18 cellular contexts compared by ENCODE assay signal in genomic region chr18:28030458-28030857, GRCh38.
A peak's percentile ranks its signal among the peaks of the same experiment; 100 is the strongest.
DNase-seq lines count a peak whose midpoint lies in the region; ATAC-seq and TF ChIP-seq lines count a peak whose summit lies in the region.
"Had no signal": no experiment of that assay in that cellular context is flagged by ENCODE, and none has a peak within 500 bp of the region (broad histone marks: within the 10 kb centered on the region; RNA-seq: fewer than 3 reads in every experiment).

No MANE protein-coding gene starts in this region.

- H3K4me1 Mint-ChIP-seq in activated naive CD4-positive, alpha-beta T cell treated with anti-CD3 and anti-CD28 coated beads, Interleukin-2, amount 50 U/mL, for 24 hours, result no peaks in the 10 kb centered on the region
- H3K4me1 Mint-ChIP-seq in endodermal cell, result peaks cover 39% of the 10 kb centered on the region
- H3K4me1 Mint-ChIP-seq: CD4-positive, CD25-positive, alpha-beta regulatory T cell; CD8-positive, alpha-beta memory T cell had no signal

- H3K4me1 ChIP-seq in right atrium auricular region, result no peaks in the 10 kb centered on the region
- H3K4me1 ChIP-seq in endodermal cell (ENCODE audit: control insufficient read depth, insufficient read depth, low read length), result no peaks in the 10 kb centered on the region
- H3K4me1 ChIP-seq: BE2C had no signal

- H3K36me3 Mint-ChIP-seq in activated naive CD4-positive, alpha-beta T cell treated with anti-CD3 and anti-CD28 coated beads, Interleukin-2, amount 50 U/mL, for 24 hours, result no peaks in the 10 kb centered on the region
- peaks cover 17% of the 10 kb centered on the region for H3K36me3 Mint-ChIP-seq in endodermal cell (ENCODE audit: low read depth)
- H3K36me3 Mint-ChIP-seq: CD4-positive, CD25-positive, alpha-beta regulatory T cell; CD8-positive, alpha-beta memory T cell had no signal

- intact Hi-C loops in left ventricle myocardium superior (cut with micrococcal nuclease), result no loop called here

- H3K27me3 ChIP-seq in right atrium auricular region (no peaks in the 10 kb centered on the region), endodermal cell (ENCODE audit: control insufficient read depth, insufficient read depth, low read length, poor library complexity, severe bottlenecking) (no peaks in the 10 kb centered on the region)
- H3K27me3 ChIP-seq: BE2C had no signal

- 100% methylated on average over 1 of the region's 1 CpG; no CpG with 5 or more reads in 1 of the 2 experiments for WGBS in endodermal cell (ENCODE audit: insufficient coverage in 1 of 2, insufficient read length in 1 of 2), 2 experiments

- DNase-seq in activated naive CD4-positive, alpha-beta T cell treated with Interleukin-2 at 50 U/mL for 16 hours, result no peak
- no peak for DNase-seq in left ventricle myocardium superior
- no peak for DNase-seq in right atrium auricular region (ENCODE audit: low spot score)
- DNase-seq in endodermal cell, result no peak
- DNase-seq in DMS79 treated with DMSO at 0.1 percent for 48 hours (lab: John Stamatoyannopoulos, UW), result no peak
- DNase-seq in NOMO-1 treated with DMSO at 0.1 percent for 48 hours (lab: John Stamatoyannopoulos, UW; ENCODE audit: unreplicated experiment), result no peak
- DNase-seq: ACHN; BE2C; C1 segment of cervical spinal cord; CD4-positive, CD25-positive, alpha-beta regulatory T cell; CD8-positive, alpha-beta memory T cell; COR-L47; DMS 273 treated with DMSO at 0.1 percent for 48 hours; DMS79; GF-D8; HCEC 1CT had no signal

- H3K9ac ChIP-seq in endodermal cell (ENCODE audit: extremely low read depth, low read length, poor library complexity, severe bottlenecking), result no peak overlapping the region

- H3K4me3 ChIP-seq in right atrium auricular region (no peak overlapping the region), endodermal cell (ENCODE audit: low read length) (no peak overlapping the region)
- H3K4me3 ChIP-seq: GM23338 had no signal

- ATAC-seq in left ventricle myocardium superior, result peak; percentile 72
- ATAC-seq: GM23338 had no signal

- TF ChIP-seq CTCF in right atrium auricular region (IDR thresholded peaks at IDR 0.05) (no peak), endodermal cell (conservative IDR thresholded peaks at IDR 0.05) (no peak)

- H3K36me3 ChIP-seq in right atrium auricular region (no peaks in the 10 kb centered on the region), endodermal cell (ENCODE audit: control insufficient read depth, insufficient read depth, low read length) (peaks cover 63% of the 10 kb centered on the region)
- H3K36me3 ChIP-seq: BE2C had no signal

- H3K4me3 Mint-ChIP-seq in activated naive CD4-positive, alpha-beta T cell treated with anti-CD3 and anti-CD28 coated beads, Interleukin-2, amount 50 U/mL, for 24 hours, result no peak overlapping the region
- no peak overlapping the region for H3K4me3 Mint-ChIP-seq in endodermal cell
- H3K4me3 Mint-ChIP-seq: CD4-positive, CD25-positive, alpha-beta regulatory T cell; CD8-positive, alpha-beta memory T cell; GM23338 had no signal

- H3K27ac Mint-ChIP-seq in activated naive CD4-positive, alpha-beta T cell treated with anti-CD3 and anti-CD28 coated beads, Interleukin-2, amount 50 U/mL, for 24 hours, result peak overlapping the region; percentile 48
- H3K27ac Mint-ChIP-seq in endodermal cell, result peak overlapping the region; percentile 74
- H3K27ac Mint-ChIP-seq: CD8-positive, alpha-beta memory T cell; GM23338 had no signal

- peaks cover 6% of the 10 kb centered on the region for H3K9me3 Mint-ChIP-seq in activated naive CD4-positive, alpha-beta T cell treated with anti-CD3 and anti-CD28 coated beads, Interleukin-2, amount 50 U/mL, for 24 hours
- no peaks in the 10 kb centered on the region for H3K9me3 Mint-ChIP-seq in endodermal cell
- H3K9me3 Mint-ChIP-seq: GM23338 had no signal

- no peak overlapping the region for H3K27ac ChIP-seq in right atrium auricular region
- no peak overlapping the region for H3K27ac ChIP-seq in endodermal cell (ENCODE audit: low read depth, low read length)

- H3K27me3 Mint-ChIP-seq in activated naive CD4-positive, alpha-beta T cell treated with anti-CD3 and anti-CD28 coated beads, Interleukin-2, amount 50 U/mL, for 24 hours, result no peaks in the 10 kb centered on the region
- H3K27me3 Mint-ChIP-seq in endodermal cell (ENCODE audit: insufficient read depth), result no peaks in the 10 kb centered on the region
- H3K27me3 Mint-ChIP-seq: CD4-positive, CD25-positive, alpha-beta regulatory T cell; CD8-positive, alpha-beta memory T cell had no signal

- no peaks in the 10 kb centered on the region for H3K9me3 ChIP-seq in right atrium auricular region
- H3K9me3 ChIP-seq in endodermal cell (ENCODE audit: control insufficient read depth, low read length), result no peaks in the 10 kb centered on the region
- H3K9me3 ChIP-seq: BE2C had no signal
